In genomic region chr20:32585011-32585518, GRCh38 we compare ENCODE assay signal across 8 cellular contexts. TPM values are rescaled to one million over a fixed set of nuclear protein-coding genes. Genes with fewer than 3 reads are reported as not detected.
DNase-seq lines count a peak whose midpoint lies in the region; ATAC-seq and TF ChIP-seq lines count a peak whose summit lies in the region.

NOL4L (minus strand) TSS chr20:32585333; CDS start chr20:32584890, 443 bp downstream.

- TF ChIP-seq CTCF in foreskin keratinocyte (conservative IDR thresholded peaks at IDR 0.05) = no peak
- TF ChIP-seq CTCF in neural cell (IDR thresholded peaks at IDR 0.05; ENCODE audit: poor library complexity, severe bottlenecking) = no peak

- H3K27me3 ChIP-seq in NT2/D1 (ENCODE audit: insufficient read depth, insufficient read length) (peaks cover 29% of the 10 kb centered on the region), foreskin keratinocyte (peaks cover 63% of the 10 kb centered on the region), neural cell (ENCODE audit: insufficient read depth, low read depth, low read length) (no peaks in the 10 kb centered on the region)

- no peak within 1 kb of the TSS for H2AFZ ChIP-seq in neural cell (ENCODE audit: low read depth, low read length)

- H3K4me1 ChIP-seq in NT2/D1 (ENCODE audit: insufficient read depth, insufficient read length) = peaks cover 12% of the 10 kb centered on the region
- H3K4me1 ChIP-seq in foreskin keratinocyte = no peaks in the 10 kb centered on the region

- H3K4me2 ChIP-seq in neural cell (ENCODE audit: low read length) = no peak within 1 kb of the TSS

- peak within 1 kb of the TSS; percentile 89 for H3K9ac ChIP-seq in NT2/D1 (ENCODE audit: insufficient read length, low read depth)
- peak within 1 kb of the TSS; percentile 81 for H3K9ac ChIP-seq in neural cell (ENCODE audit: low read length)

- H3K9me3 ChIP-seq in NT2/D1 (ENCODE audit: insufficient read depth, low read length) (no peaks in the 10 kb centered on the region), neural cell (ENCODE audit: low read length) (no peaks in the 10 kb centered on the region)

- peaks cover 27% of the 10 kb centered on the region for H3K79me2 ChIP-seq in neural cell (replicated peaks; ENCODE audit: insufficient read depth, low read length)

- H4K20me1 ChIP-seq in neural cell (ENCODE audit: insufficient read depth) = no peaks in the 10 kb centered on the region

- DNase-seq in NCI-H2081 (lab: John Stamatoyannopoulos, UW) (peak; percentile 50 to 56), NCI-H2081 treated with DMSO at 0.1 percent for 48 hours (lab: John Stamatoyannopoulos, UW) (no peak), NT2/D1 (ENCODE audit: low read depth, low spot score) (no peak), foreskin keratinocyte (no peak), SKM-1 treated with dmso at 0.1 percent for 144 hours (lab: John Stamatoyannopoulos, UW; ENCODE audit: unreplicated experiment) (no peak)
- peak; percentile 29 for DNase-seq in activated effector memory CD4-positive, alpha-beta T cell treated with Interleukin-2 at 50 U/mL for 16 hours

- H3K27ac ChIP-seq in foreskin keratinocyte = no peak within 1 kb of the TSS
- H3K27ac ChIP-seq in neural cell (ENCODE audit: low read length) = peak within 1 kb of the TSS; percentile 61

- peak; percentile 41 for ATAC-seq in foreskin keratinocyte
- ATAC-seq in GM21619 (IDR thresholded peaks at IDR 0.05; ENCODE audit: unreplicated experiment) = no peak

- TF ChIP-seq RAD21 in neural cell (conservative IDR thresholded peaks at IDR 0.05) = no peak

- H3K4me3 ChIP-seq in NT2/D1 (ENCODE audit: insufficient read length, low read depth) = peak within 1 kb of the TSS; percentile 63
- peak within 1 kb of the TSS; percentile 87 for H3K4me3 ChIP-seq in neural cell (ENCODE audit: low read length)

- TF ChIP-seq EP300 in neural cell (conservative IDR thresholded peaks at IDR 0.05; ENCODE audit: poor library complexity, severe bottlenecking) = no peak

- H3F3A ChIP-seq in neural cell (ENCODE audit: insufficient read depth, low read length, poor library complexity, severe bottlenecking) = no peaks in the 10 kb centered on the region

- H3K36me3 ChIP-seq in NT2/D1 (ENCODE audit: insufficient read depth, insufficient read length, low read length) (no peaks in the 10 kb centered on the region), neural cell (ENCODE audit: insufficient read depth, low read length) (no peaks in the 10 kb centered on the region)

- H3K9me2 ChIP-seq in neural cell (ENCODE audit: insufficient read depth, low read length) = no peaks in the 10 kb centered on the region

TF ChIP-seq in neural cell, 6 proteins besides CTCF, POLR2A, EP300 and RAD21:
- no peak for TF ChIP-seq MXI1 (conservative IDR thresholded peaks at IDR 0.05; ENCODE audit: poor library complexity, severe bottlenecking)
- no peak for TF ChIP-seq POLR2AphosphoS5 (IDR thresholded peaks at IDR 0.05)
- TF ChIP-seq TAF1 (IDR thresholded peaks at IDR 0.05; ENCODE audit: low read depth) = no peak
- TF ChIP-seq SMC3 (conservative IDR thresholded peaks at IDR 0.05; ENCODE audit: poor library complexity) = no peak
- TF ChIP-seq EZH2 (IDR thresholded peaks at IDR 0.05; ENCODE audit: borderline replicate concordance, insufficient read depth, low read length, poor library complexity, severe bottlenecking) = no peak
- TF ChIP-seq, protein P1, sequence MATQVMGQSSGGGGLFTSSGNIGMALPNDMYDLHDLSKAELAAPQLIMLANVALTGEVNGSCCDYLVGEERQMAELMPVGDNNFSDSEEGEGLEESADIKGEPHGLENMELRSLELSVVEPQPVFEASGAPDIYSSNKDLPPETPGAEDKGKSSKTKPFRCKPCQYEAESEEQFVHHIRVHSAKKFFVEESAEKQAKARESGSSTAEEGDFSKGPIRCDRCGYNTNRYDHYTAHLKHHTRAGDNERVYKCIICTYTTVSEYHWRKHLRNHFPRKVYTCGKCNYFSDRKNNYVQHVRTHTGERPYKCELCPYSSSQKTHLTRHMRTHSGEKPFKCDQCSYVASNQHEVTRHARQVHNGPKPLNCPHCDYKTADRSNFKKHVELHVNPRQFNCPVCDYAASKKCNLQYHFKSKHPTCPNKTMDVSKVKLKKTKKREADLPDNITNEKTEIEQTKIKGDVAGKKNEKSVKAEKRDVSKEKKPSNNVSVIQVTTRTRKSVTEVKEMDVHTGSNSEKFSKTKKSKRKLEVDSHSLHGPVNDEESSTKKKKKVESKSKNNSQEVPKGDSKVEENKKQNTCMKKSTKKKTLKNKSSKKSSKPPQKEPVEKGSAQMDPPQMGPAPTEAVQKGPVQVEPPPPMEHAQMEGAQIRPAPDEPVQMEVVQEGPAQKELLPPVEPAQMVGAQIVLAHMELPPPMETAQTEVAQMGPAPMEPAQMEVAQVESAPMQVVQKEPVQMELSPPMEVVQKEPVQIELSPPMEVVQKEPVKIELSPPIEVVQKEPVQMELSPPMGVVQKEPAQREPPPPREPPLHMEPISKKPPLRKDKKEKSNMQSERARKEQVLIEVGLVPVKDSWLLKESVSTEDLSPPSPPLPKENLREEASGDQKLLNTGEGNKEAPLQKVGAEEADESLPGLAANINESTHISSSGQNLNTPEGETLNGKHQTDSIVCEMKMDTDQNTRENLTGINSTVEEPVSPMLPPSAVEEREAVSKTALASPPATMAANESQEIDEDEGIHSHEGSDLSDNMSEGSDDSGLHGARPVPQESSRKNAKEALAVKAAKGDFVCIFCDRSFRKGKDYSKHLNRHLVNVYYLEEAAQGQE (IDR thresholded peaks at IDR 0.05; ENCODE audit: borderline replicate concordance) = no peak
TF ChIP-seq in neural cell: peak in this region for 0.

RNA-seq across cellular contexts. Expression of gene NOL4L, which starts in this region (rescaled TPM):
- 1.5 and 1.7 TPM in 2 replicates for total RNA-seq in foreskin keratinocyte
- polyA plus RNA-seq in foreskin keratinocyte = 0.67 and 1.4 TPM in 2 replicates
- polyA plus RNA-seq in neural cell = 20.4 and 27.2 TPM in 2 replicates
- polyA minus RNA-seq in neural cell = 39.7 and 54.6 TPM in 2 replicates

Comparison
In these comparisons a context has a peak if more than half of its experiments do, and no peak if none do; other contexts are left out.
1. DNase-seq: peak in NCI-H2081 (2 of 2) and activated effector memory CD4-positive, alpha-beta T cell treated with Interleukin-2 at 50 U/mL for 16 hours (single experiment); none in NCI-H2081 treated with DMSO at 0.1 percent for 48 hours (single experiment), NT2/D1 (single experiment), foreskin keratinocyte (0 of 2) and SKM-1 treated with dmso at 0.1 percent for 144 hours (single experiment).